ENCODE assay signal across 12 cellular contexts in the genomic region with DNA sequence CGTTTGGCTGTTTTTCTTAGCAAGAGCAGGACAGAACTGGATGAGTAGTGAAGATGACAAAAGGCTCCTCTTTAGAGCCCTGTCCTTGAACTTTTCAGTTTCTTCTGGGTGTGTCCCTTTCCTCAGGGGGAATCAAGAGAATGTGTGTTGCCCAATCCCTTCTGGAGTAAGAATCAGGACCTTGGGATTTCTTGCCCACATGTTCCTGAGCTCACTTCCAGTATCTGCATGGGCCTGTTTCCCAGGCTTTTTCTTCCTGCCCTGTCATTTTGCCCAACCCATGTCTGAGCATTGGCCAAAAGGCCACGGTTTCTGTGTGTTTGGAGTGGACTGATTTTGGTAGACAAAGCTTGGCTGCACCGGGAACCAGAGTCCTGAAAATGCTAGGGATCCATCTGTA.
A peak's percentile ranks its signal among the peaks of the same experiment; 100 is the strongest.
DNase-seq lines count a peak whose midpoint lies in the region; ATAC-seq and TF ChIP-seq lines count a peak whose summit lies in the region.
"Had no signal": no experiment of that assay in that cellular context is flagged by ENCODE, and none has a peak within 500 bp of the region (broad histone marks: within the 10 kb centered on the region; RNA-seq: fewer than 3 reads in every experiment).

No MANE protein-coding gene starts in this region.

- no peak overlapping the region for H3K27ac Mint-ChIP-seq in natural killer cell

- WGBS in lower leg skin, 2 donors, result 37% methylated on average over 3 of the region's 3 CpGs
- WGBS in testis, 2 donors, result 27 to 58% methylated on average over 3 of the region's 3 CpGs

- H3K27me3 Mint-ChIP-seq in natural killer cell (ENCODE audit: low read depth in 2 of 2), result no peaks in the 10 kb centered on the region

- H3K9me3 Mint-ChIP-seq in natural killer cell, result no peaks in the 10 kb centered on the region

- TF ChIP-seq POLR2A in lower leg skin (IDR thresholded peaks at IDR 0.05) (no peak), testis (IDR thresholded peaks at IDR 0.05) (no peak)

- H3K36me3 Mint-ChIP-seq in natural killer cell, result no peaks in the 10 kb centered on the region

- no peaks in the 10 kb centered on the region for H3K4me1 Mint-ChIP-seq in natural killer cell

- no peak overlapping the region for H3K4me3 ChIP-seq in lower leg skin (ENCODE audit: low read depth, poor library complexity, severe bottlenecking)
- H3K4me3 ChIP-seq in testis, result no peak overlapping the region
- H3K4me3 ChIP-seq: K562, prostate gland, upper lobe of left lung had no signal

- H3K4me1 ChIP-seq in testis, result peaks cover 10% of the 10 kb centered on the region
- H3K4me1 ChIP-seq: prostate gland had no signal

- intact Hi-C loops in lower leg skin (cut with DNase I; ENCODE audit: low total_unique reads), result no loop called here
- intact Hi-C loops in testis (cut with DNase I; ENCODE audit: low total_unique reads), result no loop called here
- intact Hi-C loops in natural killer cell (cut with micrococcal nuclease), result no loop called here

- H3K36me3 ChIP-seq in testis (ENCODE audit: low read depth, missing control alignments), result no peaks in the 10 kb centered on the region
- H3K36me3 ChIP-seq: prostate gland, upper lobe of left lung had no signal

- TF ChIP-seq CTCF in lower leg skin (IDR thresholded peaks at IDR 0.05) (no peak), testis (IDR thresholded peaks at IDR 0.05) (no peak), natural killer cell (IDR thresholded peaks at IDR 0.05) (no peak)

- H3K27ac ChIP-seq in epithelial cell of prostate (no peak overlapping the region), testis (peak overlapping the region; percentile 23 to 75)
- H3K27ac ChIP-seq: prostate gland had no signal

- ATAC-seq in natural killer cell, result no peak
- ATAC-seq: K562 had no signal

- DNase-seq in HT1080 (ENCODE audit: low read depth), result peak; percentile 13
- DNase-seq in epithelial cell of prostate (ENCODE audit: low read depth, low spot score), result peak; percentile 33
- DNase-seq in lower leg skin (ENCODE audit: low spot score in 2 of 2), result peak; percentile 65 to 91
- DNase-seq in testis, result peak; percentile 57
- no peak for DNase-seq in NCI-H446 (lab: John Stamatoyannopoulos, UW)
- DNase-seq in activated CD4-positive, alpha-beta T cell treated with anti-CD3 and anti-CD28 coated beads for 48 hours, result no peak
- DNase-seq in NCI-H2107 (lab: John Stamatoyannopoulos, UW), result no peak
- DNase-seq in natural killer cell, result no peak
- DNase-seq: erythroblast, upper lobe of left lung had no signal

- H3K4me3 Mint-ChIP-seq in natural killer cell, result no peak overlapping the region

- H3K9me3 ChIP-seq in testis, result no peaks in the 10 kb centered on the region
- H3K9me3 ChIP-seq: prostate gland, upper lobe of left lung had no signal

- no peaks in the 10 kb centered on the region for H3K27me3 ChIP-seq in testis
- H3K27me3 ChIP-seq: upper lobe of left lung had no signal

Comparison
In these comparisons a context has a peak if more than half of its experiments do, and no peak if none do; other contexts are left out.
1. DNase-seq: peak in HT1080 (single experiment), epithelial cell of prostate (single experiment), lower leg skin (2 of 2) and testis (single experiment); none in NCI-H446 (0 of 2), activated CD4-positive, alpha-beta T cell treated with anti-CD3 and anti-CD28 coated beads for 48 hours (single experiment), NCI-H2107 (single experiment) and natural killer cell (single experiment).